24 cellular contexts compared by ENCODE assay signal in genomic region chr21:21238882-21239400, GRCh38.
A peak's percentile ranks its signal among the peaks of the same experiment; 100 is the strongest.
DNase-seq lines count a peak whose midpoint lies in the region; ATAC-seq and TF ChIP-seq lines count a peak whose summit lies in the region.
"Had no signal": no experiment of that assay in that cellular context is flagged by ENCODE, and none has a peak within 500 bp of the region (broad histone marks: within the 10 kb centered on the region; RNA-seq: fewer than 3 reads in every experiment).

No MANE protein-coding gene starts in this region.

- H3K27ac ChIP-seq in C4-2B = peak overlapping the region; percentile 37; the same call in 1 of the 2 replicates
- H3K27ac ChIP-seq: RWPE1 had no signal

- peak; percentile 47 for DNase-seq in NCI-H146 (lab: John Stamatoyannopoulos, UW)
- peak; percentile 9 for DNase-seq in SK-N-DZ (ENCODE audit: low spot score)
- DNase-seq in iris pigment epithelial cell (ENCODE audit: low read depth) = peak; percentile 13
- no peak for DNase-seq in HK-2 (ENCODE audit: unreplicated experiment)
- DNase-seq: CD8-positive, alpha-beta memory T cell; DMS 273 treated with DMSO at 0.1 percent for 48 hours; DMS79; EL; GDM1; KG1; NCI-H1092 treated with DMSO at 0.1 percent for 48 hours; NCI-H1436; NCI-H1930; NCI-H2107; NCI-H526 treated with DMSO at 0.1 percent for 48 hours; SHP77; T-cell had no signal

- 0 out of 2 replicates have a peak, but pooled peaks have one; percentile 7 for TF ChIP-seq CTCF in C4-2B (conservative IDR thresholded peaks at IDR 0.05)

- no peak for ATAC-seq in HG02870 (IDR thresholded peaks at IDR 0.05; ENCODE audit: unreplicated experiment)
- no peak for ATAC-seq in GM18907 (IDR thresholded peaks at IDR 0.05; ENCODE audit: unreplicated experiment)
- ATAC-seq: GM12878, HepG2, Panc1, T-cell had no signal
